1 cellular context compared by ENCODE assay signal in the genomic region with DNA sequence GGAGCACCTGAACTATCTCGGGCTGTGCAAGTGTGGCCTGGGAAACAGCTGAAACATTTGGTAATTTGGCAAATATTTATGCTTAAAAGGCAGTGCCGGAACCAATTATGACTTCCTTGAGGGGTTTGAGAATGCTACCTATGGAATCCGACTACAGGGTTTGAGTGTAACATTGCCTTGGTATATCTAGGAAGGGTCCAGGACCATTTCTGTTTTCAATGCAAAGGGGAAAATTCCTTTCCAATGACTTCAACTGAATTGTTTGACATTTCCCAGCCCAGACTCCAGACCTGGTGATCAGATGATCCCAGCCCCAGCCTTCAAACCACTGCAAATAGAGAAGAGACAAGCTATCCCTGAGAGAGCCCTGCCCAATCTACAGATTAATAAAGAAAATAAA.
TF ChIP-seq lines count a peak whose summit lies in the region.

No MANE protein-coding gene starts in this region.

TF ChIP-seq in HepG2, 621 proteins besides CTCF, POLR2A, EP300 and RAD21 (continued from another document):
- TF ChIP-seq, protein P1, sequence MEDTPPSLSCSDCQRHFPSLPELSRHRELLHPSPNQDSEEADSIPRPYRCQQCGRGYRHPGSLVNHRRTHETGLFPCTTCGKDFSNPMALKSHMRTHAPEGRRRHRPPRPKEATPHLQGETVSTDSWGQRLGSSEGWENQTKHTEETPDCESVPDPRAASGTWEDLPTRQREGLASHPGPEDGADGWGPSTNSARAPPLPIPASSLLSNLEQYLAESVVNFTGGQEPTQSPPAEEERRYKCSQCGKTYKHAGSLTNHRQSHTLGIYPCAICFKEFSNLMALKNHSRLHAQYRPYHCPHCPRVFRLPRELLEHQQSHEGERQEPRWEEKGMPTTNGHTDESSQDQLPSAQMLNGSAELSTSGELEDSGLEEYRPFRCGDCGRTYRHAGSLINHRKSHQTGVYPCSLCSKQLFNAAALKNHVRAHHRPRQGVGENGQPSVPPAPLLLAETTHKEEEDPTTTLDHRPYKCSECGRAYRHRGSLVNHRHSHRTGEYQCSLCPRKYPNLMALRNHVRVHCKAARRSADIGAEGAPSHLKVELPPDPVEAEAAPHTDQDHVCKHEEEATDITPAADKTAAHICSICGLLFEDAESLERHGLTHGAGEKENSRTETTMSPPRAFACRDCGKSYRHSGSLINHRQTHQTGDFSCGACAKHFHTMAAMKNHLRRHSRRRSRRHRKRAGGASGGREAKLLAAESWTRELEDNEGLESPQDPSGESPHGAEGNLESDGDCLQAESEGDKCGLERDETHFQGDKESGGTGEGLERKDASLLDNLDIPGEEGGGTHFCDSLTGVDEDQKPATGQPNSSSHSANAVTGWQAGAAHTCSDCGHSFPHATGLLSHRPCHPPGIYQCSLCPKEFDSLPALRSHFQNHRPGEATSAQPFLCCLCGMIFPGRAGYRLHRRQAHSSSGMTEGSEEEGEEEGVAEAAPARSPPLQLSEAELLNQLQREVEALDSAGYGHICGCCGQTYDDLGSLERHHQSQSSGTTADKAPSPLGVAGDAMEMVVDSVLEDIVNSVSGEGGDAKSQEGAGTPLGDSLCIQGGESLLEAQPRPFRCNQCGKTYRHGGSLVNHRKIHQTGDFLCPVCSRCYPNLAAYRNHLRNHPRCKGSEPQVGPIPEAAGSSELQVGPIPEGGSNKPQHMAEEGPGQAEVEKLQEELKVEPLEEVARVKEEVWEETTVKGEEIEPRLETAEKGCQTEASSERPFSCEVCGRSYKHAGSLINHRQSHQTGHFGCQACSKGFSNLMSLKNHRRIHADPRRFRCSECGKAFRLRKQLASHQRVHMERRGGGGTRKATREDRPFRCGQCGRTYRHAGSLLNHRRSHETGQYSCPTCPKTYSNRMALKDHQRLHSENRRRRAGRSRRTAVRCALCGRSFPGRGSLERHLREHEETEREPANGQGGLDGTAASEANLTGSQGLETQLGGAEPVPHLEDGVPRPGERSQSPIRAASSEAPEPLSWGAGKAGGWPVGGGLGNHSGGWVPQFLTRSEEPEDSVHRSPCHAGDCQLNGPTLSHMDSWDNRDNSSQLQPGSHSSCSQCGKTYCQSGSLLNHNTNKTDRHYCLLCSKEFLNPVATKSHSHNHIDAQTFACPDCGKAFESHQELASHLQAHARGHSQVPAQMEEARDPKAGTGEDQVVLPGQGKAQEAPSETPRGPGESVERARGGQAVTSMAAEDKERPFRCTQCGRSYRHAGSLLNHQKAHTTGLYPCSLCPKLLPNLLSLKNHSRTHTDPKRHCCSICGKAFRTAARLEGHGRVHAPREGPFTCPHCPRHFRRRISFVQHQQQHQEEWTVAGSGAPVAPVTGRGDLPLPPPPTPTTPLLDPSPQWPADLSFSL (CRISPR knock-in tag; IDR thresholded peaks at IDR 0.05), result no peak
- TF ChIP-seq CBX1 (IDR thresholded peaks at IDR 0.05; ENCODE audit: low read depth) (no peak), ZNF33B (CRISPR knock-in tag; IDR thresholded peaks at IDR 0.05) (no peak), HDAC1 (CRISPR knock-in tag; IDR thresholded peaks at IDR 0.05) (peak; percentile 49), ZNF878 (CRISPR knock-in tag; IDR thresholded peaks at IDR 0.05) (no peak), ZNF367 (CRISPR knock-in tag; IDR thresholded peaks at IDR 0.05; ENCODE audit: borderline replicate concordance) (no peak), PPARG (CRISPR knock-in tag; conservative IDR thresholded peaks at IDR 0.05) (peak; percentile 37; the same call in 1 of the 2 replicates), ZNF143 (CRISPR knock-in tag; IDR thresholded peaks at IDR 0.05) (no peak), ZNF556 (CRISPR knock-in tag; IDR thresholded peaks at IDR 0.05; ENCODE audit: borderline replicate concordance) (no peak; the same call in 1 of the 2 replicates), ZNF598 (CRISPR knock-in tag; IDR thresholded peaks at IDR 0.05; ENCODE audit: borderline replicate concordance) (no peak), ZNF317 (CRISPR knock-in tag; IDR thresholded peaks at IDR 0.05) (0 out of 2 replicates have a peak, but pooled peaks have one; percentile 16), MIER3 (CRISPR knock-in tag; IDR thresholded peaks at IDR 0.05; ENCODE audit: borderline replicate concordance) (no peak), TGIF2 (CRISPR knock-in tag; IDR thresholded peaks at IDR 0.05) (peak; percentile 57; the same call in 1 of the 2 replicates), ZNF775 (CRISPR knock-in tag; IDR thresholded peaks at IDR 0.05; ENCODE audit: borderline replicate concordance) (no peak), ESRRA (CRISPR knock-in tag; IDR thresholded peaks at IDR 0.05; ENCODE audit: low read depth) (no peak), ZNF782 (CRISPR knock-in tag; IDR thresholded peaks at IDR 0.05; ENCODE audit: borderline replicate concordance) (no peak)
- TF ChIP-seq, protein P2, sequence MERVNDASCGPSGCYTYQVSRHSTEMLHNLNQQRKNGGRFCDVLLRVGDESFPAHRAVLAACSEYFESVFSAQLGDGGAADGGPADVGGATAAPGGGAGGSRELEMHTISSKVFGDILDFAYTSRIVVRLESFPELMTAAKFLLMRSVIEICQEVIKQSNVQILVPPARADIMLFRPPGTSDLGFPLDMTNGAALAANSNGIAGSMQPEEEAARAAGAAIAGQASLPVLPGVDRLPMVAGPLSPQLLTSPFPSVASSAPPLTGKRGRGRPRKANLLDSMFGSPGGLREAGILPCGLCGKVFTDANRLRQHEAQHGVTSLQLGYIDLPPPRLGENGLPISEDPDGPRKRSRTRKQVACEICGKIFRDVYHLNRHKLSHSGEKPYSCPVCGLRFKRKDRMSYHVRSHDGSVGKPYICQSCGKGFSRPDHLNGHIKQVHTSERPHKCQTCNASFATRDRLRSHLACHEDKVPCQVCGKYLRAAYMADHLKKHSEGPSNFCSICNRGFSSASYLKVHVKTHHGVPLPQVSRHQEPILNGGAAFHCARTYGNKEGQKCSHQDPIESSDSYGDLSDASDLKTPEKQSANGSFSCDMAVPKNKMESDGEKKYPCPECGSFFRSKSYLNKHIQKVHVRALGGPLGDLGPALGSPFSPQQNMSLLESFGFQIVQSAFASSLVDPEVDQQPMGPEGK (CRISPR knock-in tag; IDR thresholded peaks at IDR 0.05), result 0 out of 2 replicates have a peak, but pooled peaks have one; percentile 17
- TF ChIP-seq, protein P3, sequence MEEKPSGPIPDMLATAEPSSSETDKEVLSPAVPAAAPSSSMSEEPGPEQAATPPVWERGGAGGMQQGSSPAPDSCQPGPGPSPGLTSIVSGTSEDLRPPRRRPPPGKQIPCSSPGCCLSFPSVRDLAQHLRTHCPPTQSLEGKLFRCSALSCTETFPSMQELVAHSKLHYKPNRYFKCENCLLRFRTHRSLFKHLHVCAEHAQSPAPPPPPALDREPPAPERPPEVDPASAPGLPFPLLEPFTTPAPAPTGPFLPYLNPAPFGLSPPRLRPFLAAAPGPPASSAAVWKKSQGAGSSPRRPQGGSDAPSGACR (CRISPR knock-in tag; IDR thresholded peaks at IDR 0.05), result peak; percentile 80; the same call in 1 of the 2 replicates
- TF ChIP-seq, protein P4, sequence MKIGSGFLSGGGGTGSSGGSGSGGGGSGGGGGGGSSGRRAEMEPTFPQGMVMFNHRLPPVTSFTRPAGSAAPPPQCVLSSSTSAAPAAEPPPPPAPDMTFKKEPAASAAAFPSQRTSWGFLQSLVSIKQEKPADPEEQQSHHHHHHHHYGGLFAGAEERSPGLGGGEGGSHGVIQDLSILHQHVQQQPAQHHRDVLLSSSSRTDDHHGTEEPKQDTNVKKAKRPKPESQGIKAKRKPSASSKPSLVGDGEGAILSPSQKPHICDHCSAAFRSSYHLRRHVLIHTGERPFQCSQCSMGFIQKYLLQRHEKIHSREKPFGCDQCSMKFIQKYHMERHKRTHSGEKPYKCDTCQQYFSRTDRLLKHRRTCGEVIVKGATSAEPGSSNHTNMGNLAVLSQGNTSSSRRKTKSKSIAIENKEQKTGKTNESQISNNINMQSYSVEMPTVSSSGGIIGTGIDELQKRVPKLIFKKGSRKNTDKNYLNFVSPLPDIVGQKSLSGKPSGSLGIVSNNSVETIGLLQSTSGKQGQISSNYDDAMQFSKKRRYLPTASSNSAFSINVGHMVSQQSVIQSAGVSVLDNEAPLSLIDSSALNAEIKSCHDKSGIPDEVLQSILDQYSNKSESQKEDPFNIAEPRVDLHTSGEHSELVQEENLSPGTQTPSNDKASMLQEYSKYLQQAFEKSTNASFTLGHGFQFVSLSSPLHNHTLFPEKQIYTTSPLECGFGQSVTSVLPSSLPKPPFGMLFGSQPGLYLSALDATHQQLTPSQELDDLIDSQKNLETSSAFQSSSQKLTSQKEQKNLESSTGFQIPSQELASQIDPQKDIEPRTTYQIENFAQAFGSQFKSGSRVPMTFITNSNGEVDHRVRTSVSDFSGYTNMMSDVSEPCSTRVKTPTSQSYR (CRISPR knock-in tag; IDR thresholded peaks at IDR 0.05; ENCODE audit: borderline replicate concordance), result no peak
- TF ChIP-seq, protein P5, sequence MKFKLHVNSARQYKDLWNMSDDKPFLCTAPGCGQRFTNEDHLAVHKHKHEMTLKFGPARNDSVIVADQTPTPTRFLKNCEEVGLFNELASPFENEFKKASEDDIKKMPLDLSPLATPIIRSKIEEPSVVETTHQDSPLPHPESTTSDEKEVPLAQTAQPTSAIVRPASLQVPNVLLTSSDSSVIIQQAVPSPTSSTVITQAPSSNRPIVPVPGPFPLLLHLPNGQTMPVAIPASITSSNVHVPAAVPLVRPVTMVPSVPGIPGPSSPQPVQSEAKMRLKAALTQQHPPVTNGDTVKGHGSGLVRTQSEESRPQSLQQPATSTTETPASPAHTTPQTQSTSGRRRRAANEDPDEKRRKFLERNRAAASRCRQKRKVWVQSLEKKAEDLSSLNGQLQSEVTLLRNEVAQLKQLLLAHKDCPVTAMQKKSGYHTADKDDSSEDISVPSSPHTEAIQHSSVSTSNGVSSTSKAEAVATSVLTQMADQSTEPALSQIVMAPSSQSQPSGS (CRISPR knock-in tag; IDR thresholded peaks at IDR 0.05), result peak; percentile 93
- TF ChIP-seq, protein P6, sequence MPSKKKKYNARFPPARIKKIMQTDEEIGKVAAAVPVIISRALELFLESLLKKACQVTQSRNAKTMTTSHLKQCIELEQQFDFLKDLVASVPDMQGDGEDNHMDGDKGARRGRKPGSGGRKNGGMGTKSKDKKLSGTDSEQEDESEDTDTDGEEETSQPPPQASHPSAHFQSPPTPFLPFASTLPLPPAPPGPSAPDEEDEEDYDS (CRISPR knock-in tag; IDR thresholded peaks at IDR 0.05), result peak; percentile 34; the same call in 1 of the 2 replicates
